10 cellular contexts compared by ENCODE assay signal in genomic region chr2:151632993-151633592, GRCh38.
DNase-seq lines count a peak whose midpoint lies in the region; ATAC-seq, FAIRE-seq and TF ChIP-seq lines count a peak whose summit lies in the region.
"Had no signal": no experiment of that assay in that cellular context is flagged by ENCODE, and none has a peak within 500 bp of the region (broad histone marks: within the 10 kb centered on the region; RNA-seq: fewer than 3 reads in every experiment).

No MANE protein-coding gene starts in this region.

- peaks cover 13% of the 10 kb centered on the region for H3K36me3 Mint-ChIP-seq in activated CD8-positive, alpha-beta memory T cell treated with anti-CD3 and anti-CD28 coated beads, Interleukin-2, amount 10 ng/mL, durations not matched to agents 7 days and 5 days

- H3K9me3 Mint-ChIP-seq in activated CD8-positive, alpha-beta memory T cell treated with anti-CD3 and anti-CD28 coated beads, Interleukin-2, amount 10 ng/mL, durations not matched to agents 7 days and 5 days (ENCODE audit: low read depth) = peaks cover 3% of the 10 kb centered on the region

- CTCF ChIA-PET in activated CD8-positive, alpha-beta memory T cell treated with anti-CD3 and anti-CD28 coated beads, Interleukin-2, amount 10 ng/mL, durations not matched to agents 7 days and 5 days (lab: Charles Lee) = interaction anchor here (0.9 to 1.5 kb wide), 3 partner anchors 9 to 18 kb away, joined by 3 read pairs; no protein-coding TSS in a partner anchor

- peak; percentile 3 for FAIRE-seq in frontal cortex (lab: Jason Lieb, UNC)

- no peaks in the 10 kb centered on the region for H3K27me3 Mint-ChIP-seq in activated CD8-positive, alpha-beta memory T cell treated with anti-CD3 and anti-CD28 coated beads, Interleukin-2, amount 10 ng/mL, durations not matched to agents 7 days and 5 days

- no peak overlapping the region for H3K4me3 Mint-ChIP-seq in activated CD8-positive, alpha-beta memory T cell treated with anti-CD3 and anti-CD28 coated beads, Interleukin-2, amount 10 ng/mL, durations not matched to agents 7 days and 5 days

- peaks cover 20% of the 10 kb centered on the region for H3K4me1 Mint-ChIP-seq in activated CD8-positive, alpha-beta memory T cell treated with anti-CD3 and anti-CD28 coated beads, Interleukin-2, amount 10 ng/mL, durations not matched to agents 7 days and 5 days

- DNase-seq in AG08395 (ENCODE audit: low spot score) (peak; percentile 19), GM20000 (ENCODE audit: low spot score) (peak; percentile 10), RPMI7951 (ENCODE audit: low read depth) (peak; percentile 14), frontal cortex (ENCODE audit: low spot score in 2 of 2) (no peak), HuH-7 (ENCODE audit: low spot score) (no peak)
- no peak for DNase-seq in activated CD8-positive, alpha-beta memory T cell treated with anti-CD3 and anti-CD28 coated beads, Interleukin-2, amount 10 ng/mL, durations not matched to agents 7 days and 5 days
- DNase-seq: activated effector memory CD4-positive, alpha-beta T cell treated with anti-CD3 and anti-CD28 coated beads, Interleukin-2, amount 50 U/mL, for 16 hours; NK-92 treated with Interleukin-12 subunit alpha and Interleukin-12 subunit beta, amount 100 ng/mL, for 24 hours had no signal

- ATAC-seq in GM18867 (IDR thresholded peaks at IDR 0.05; ENCODE audit: unreplicated experiment) (no peak), HG03354 (IDR thresholded peaks at IDR 0.05; ENCODE audit: poor library complexity, severe bottlenecking, unreplicated experiment) (no peak)
- ATAC-seq in activated CD8-positive, alpha-beta memory T cell treated with anti-CD3 and anti-CD28 coated beads, Interleukin-2, amount 10 ng/mL, durations not matched to agents 7 days and 5 days = no peak

- no peak overlapping the region for H3K27ac Mint-ChIP-seq in activated CD8-positive, alpha-beta memory T cell treated with anti-CD3 and anti-CD28 coated beads, Interleukin-2, amount 10 ng/mL, durations not matched to agents 7 days and 5 days

- TF ChIP-seq CTCF in GM20000 (IDR thresholded peaks at IDR 0.05; ENCODE audit: extremely low read depth, missing control alignments) = no peak

Comparison
In these comparisons a context has a peak if more than half of its experiments do, and no peak if none do; other contexts are left out.
1. DNase-seq: peak in AG08395 (single experiment), GM20000 (single experiment) and RPMI7951 (single experiment); none in frontal cortex (0 of 2), activated CD8-positive, alpha-beta memory T cell treated with anti-CD3 and anti-CD28 coated beads, Interleukin-2, amount 10 ng/mL, durations not matched to agents 7 days and 5 days (single experiment) and HuH-7 (single experiment).